19 cellular contexts compared by ENCODE assay signal in genomic region chr17:44782349-44782850, GRCh38. TPM values are rescaled to one million over a fixed set of nuclear protein-coding genes. Genes with fewer than 3 reads are reported as not detected.
DNase-seq lines count a peak whose midpoint lies in the region; ATAC-seq, FAIRE-seq and TF ChIP-seq lines count a peak whose summit lies in the region.
"Had no signal": no experiment of that assay in that cellular context is flagged by ENCODE, and none has a peak within 500 bp of the region (broad histone marks: within the 10 kb centered on the region; RNA-seq: fewer than 3 reads in every experiment).

No MANE protein-coding gene starts in this region.

- H3K4me3 ChIP-seq in kidney (ENCODE audit: low read length in 2 of 2) (no peak overlapping the region), aorta (ENCODE audit: low read length in 2 of 2) (no peak overlapping the region)

- no peaks in the 10 kb centered on the region for H3K9me3 ChIP-seq in kidney (ENCODE audit: control insufficient read depth in 1 of 2, low read length in 2 of 2)
- H3K9me3 ChIP-seq in aorta (ENCODE audit: control insufficient read depth, low read length): no peaks in the 10 kb centered on the region

- intact Hi-C loops in left cardiac atrium (cut with DNase I): loop anchor here in 1 of 2 donors (5.0 kb wide), 1 partner anchor 45 kb away; no protein-coding TSS in a partner anchor
- intact Hi-C loops in Right ventricle myocardium superior (cut with DNase I): no loop called here
- intact Hi-C loops in kidney (cut with DNase I): no loop called here
- intact Hi-C loops in posterior vena cava (cut with DNase I): no loop called here
- intact Hi-C loops in aorta (cut with DNase I): no loop called here

- FAIRE-seq in kidney (lab: Jason Lieb, UNC): no peak
- FAIRE-seq: bronchial epithelial cell, GM18507 had no signal

- TF ChIP-seq CTCF in kidney (IDR thresholded peaks at IDR 0.05; ENCODE audit: borderline replicate concordance, extremely low read depth, insufficient read depth): no peak

- H3K36me3 ChIP-seq in kidney (ENCODE audit: control insufficient read depth in 1 of 2, insufficient read depth in 2 of 2, low read length in 2 of 2) (no peaks in the 10 kb centered on the region), aorta (ENCODE audit: control insufficient read depth in 1 of 2, insufficient read depth in 2 of 2, low read length in 1 of 2) (no peaks in the 10 kb centered on the region)

- 3 to 13% methylated on average over 10 of the region's 10 CpGs for WGBS in aorta, 2 donors

- H3K27ac ChIP-seq in kidney (ENCODE audit: low read depth in 2 of 2, low read length in 2 of 2): peak overlapping the region in 1 of 2 donors; percentile 11
- peak overlapping the region; percentile 18 to 49 for H3K27ac ChIP-seq in aorta (ENCODE audit: low read depth in 1 of 2, low read length in 2 of 2)

- H3K27me3 ChIP-seq in aorta (ENCODE audit: control insufficient read depth in 1 of 2, insufficient read depth in 2 of 2, low read length in 1 of 2): no peaks in the 10 kb centered on the region

- ATAC-seq in left cardiac atrium (no peak), Right ventricle myocardium superior (ENCODE audit: poor library complexity) (no peak), aorta (ENCODE audit: low FRiP score) (no peak), HG02938 (IDR thresholded peaks at IDR 0.05; ENCODE audit: unreplicated experiment) (no peak)
- ATAC-seq in activated CD4-positive, CD25-positive, alpha-beta regulatory T cell treated with anti-CD3 and anti-CD28 coated beads, Interleukin-2, amount 50 U/mL, for 24 hours: no peak
- ATAC-seq: stimulated activated effector memory CD8-positive, alpha-beta T cell treated with anti-CD3 and anti-CD28 coated beads, Interleukin-12 subunit alpha, Interleukin-12 subunit beta, amount 100 ng/mL, for 72 hours had no signal

- peak; percentile 8 for DNase-seq in left cardiac atrium
- DNase-seq in Right ventricle myocardium superior: no peak
- peak; percentile 41 for DNase-seq in kidney
- peak; percentile 23 for DNase-seq in posterior vena cava (ENCODE audit: low spot score)
- peak in 1 of 2 donors; percentile 18 for DNase-seq in aorta
- no peak for DNase-seq in SKM-1 treated with dmso at 0.1 percent for 144 hours (lab: John Stamatoyannopoulos, UW; ENCODE audit: unreplicated experiment)
- DNase-seq: activated CD4-positive, alpha-beta T cell treated with anti-CD3 and anti-CD28 coated beads, Interleukin-2, amount 10 ng/mL, durations not matched to agents 24 days and 14 days; activated naive CD4-positive, alpha-beta T cell treated with anti-CD3 and anti-CD28 coated beads, Interleukin-2, amount 50 U/mL, for 16 hours; DMS79 treated with DMSO at 0.1 percent for 48 hours; foreskin melanocyte; NCI-H1930; NCI-H524; occipital lobe had no signal

- peaks cover 0 to 8% of the 10 kb centered on the region in 2 donors for H3K4me1 ChIP-seq in kidney (ENCODE audit: control insufficient read depth in 1 of 2, insufficient read depth in 1 of 2, low read depth in 1 of 2, low read length in 2 of 2)
- no peaks in the 10 kb centered on the region for H3K4me1 ChIP-seq in aorta (ENCODE audit: control insufficient read depth in 1 of 2, insufficient read depth in 2 of 2, low read length in 2 of 2)

- no peak overlapping the region for H3K9ac ChIP-seq in kidney (ENCODE audit: low read length in 2 of 2)

RNA-seq across cellular contexts. Expression of gene ADAM11, which starts 23.6 kb away (rescaled TPM):
- 10 to 100 TPM; 19.5 to 28.0 TPM for total RNA-seq in left cardiac atrium
- 18.5 TPM for total RNA-seq in Right ventricle myocardium superior
- 0.28 TPM for total RNA-seq in kidney
- polyA plus RNA-seq in kidney (ENCODE audit: insufficient read depth, low read depth, low replicate concordance): 0.24 TPM
- total RNA-seq in posterior vena cava: under 1 TPM; 0.29 to 0.42 TPM
- total RNA-seq in aorta: 1 to 10 TPM in 1 of 2 donors, under 1 TPM in 1; 0.45 to 1.4 TPM
- 1 to 10 TPM in 1 of 2 donors, under 1 TPM in 1; 0.38 to 1.6 TPM for polyA plus RNA-seq in aorta
- polyA plus RNA-seq: IgD-negative memory B cell had no signal

RNA-seq across cellular contexts. Expression of gene GJC1, which starts 47.7 kb away (rescaled TPM):
- total RNA-seq in left cardiac atrium (10 to 100 TPM; 28.5 to 38.5 TPM), Right ventricle myocardium superior (16.1 TPM), kidney (6.5 TPM), posterior vena cava (10 to 100 TPM; 30.4 to 80.8 TPM), aorta (10 to 100 TPM; 23.8 to 34.3 TPM)
- polyA plus RNA-seq in kidney (ENCODE audit: insufficient read depth, low read depth, low replicate concordance) (1.8 TPM), aorta (1 to 10 TPM; 2.9 to 5.6 TPM)

Comparison
In these comparisons a context has a peak if more than half of its experiments do, and no peak if none do; other contexts are left out.
1. DNase-seq: peak in left cardiac atrium (single experiment), kidney (single experiment) and posterior vena cava (single experiment); none in Right ventricle myocardium superior (single experiment) and SKM-1 treated with dmso at 0.1 percent for 144 hours (single experiment).